Comparison of ENCODE assay signal across 8 cellular contexts in genomic region chr6:7390218-7390878, GRCh38. TPM values are rescaled to one million over a fixed set of nuclear protein-coding genes. Genes with fewer than 3 reads are reported as not detected.
DNase-seq lines count a peak whose midpoint lies in the region; ATAC-seq and TF ChIP-seq lines count a peak whose summit lies in the region.

No MANE protein-coding gene starts in this region.

- peaks cover 30 to 47% of the 10 kb centered on the region in 2 donors for H3K4me1 Mint-ChIP-seq in natural killer cell treated with Interleukin-12 subunit alpha and Interleukin-12 subunit beta and Interleukin-15 and Interleukin-18, amount 100 ng/mL, for 72 hours (ENCODE audit: low read depth in 2 of 2)

- CTCF ChIA-PET in GM10248 (lab: Yijun Ruan, JAX), result interaction anchor here (1.2 to 6.1 kb wide), 5 partner anchors 75 to 714 kb away, joined by 4 to 25 read pairs (median 6); no protein-coding TSS in a partner anchor

- H3K27ac ChIP-seq in cingulate gyrus (ENCODE audit: low read depth, low read length), result peak overlapping the region; percentile 48

- peaks cover 3% of the 10 kb centered on the region for H3K9me3 Mint-ChIP-seq in natural killer cell treated with Interleukin-12 subunit alpha and Interleukin-12 subunit beta and Interleukin-15 and Interleukin-18, amount 100 ng/mL, for 72 hours

- TF ChIP-seq CTCF in GM06990 (IDR thresholded peaks at IDR 0.05; ENCODE audit: insufficient read depth, low read length, poor library complexity, severe bottlenecking) (no peak), GM10248 (IDR thresholded peaks at IDR 0.05; ENCODE audit: control extremely low read depth, extremely low read depth, low read depth, missing control alignments) (no peak)

- POLR2A ChIA-PET in GM10248 (lab: Yijun Ruan, JAX), result no interaction called here

- H3K27me3 Mint-ChIP-seq in natural killer cell treated with Interleukin-12 subunit alpha and Interleukin-12 subunit beta and Interleukin-15 and Interleukin-18, amount 100 ng/mL, for 72 hours, result no peaks in the 10 kb centered on the region

- peak overlapping the region; percentile 86 to 95 for H3K27ac Mint-ChIP-seq in natural killer cell treated with Interleukin-12 subunit alpha and Interleukin-12 subunit beta and Interleukin-15 and Interleukin-18, amount 100 ng/mL, for 72 hours

- ATAC-seq in GM21717 (IDR thresholded peaks at IDR 0.05; ENCODE audit: unreplicated experiment), result peak; percentile 12
- ATAC-seq in natural killer cell treated with Interleukin-12 subunit alpha and Interleukin-12 subunit beta and Interleukin-15 and Interleukin-18, amount 100 ng/mL, for 72 hours, result peak in 1 of 2 donors; percentile 14

- DNase-seq in GM06990 (ENCODE audit: extremely low read depth, insufficient read length) (no peak), NAMALWA (ENCODE audit: low spot score) (peak; percentile 84), GOT3 (lab: John Stamatoyannopoulos, UW) (no peak), NCI-H1105 (lab: John Stamatoyannopoulos, UW) (no peak), GM10248 (ENCODE audit: extremely low spot score) (no peak)
- DNase-seq in natural killer cell treated with Interleukin-12 subunit alpha and Interleukin-12 subunit beta and Interleukin-15 and Interleukin-18, amount 100 ng/mL, for 72 hours (ENCODE audit: low spot score), result no peak

- peaks cover 26% of the 10 kb centered on the region for H3K36me3 Mint-ChIP-seq in natural killer cell treated with Interleukin-12 subunit alpha and Interleukin-12 subunit beta and Interleukin-15 and Interleukin-18, amount 100 ng/mL, for 72 hours

- no peaks in the 10 kb centered on the region; the same call in 1 of the 2 replicates for H3K36me3 ChIP-seq in GM06990 (ENCODE audit: control insufficient read depth, insufficient read depth, low read length)

- H3K4me3 Mint-ChIP-seq in natural killer cell treated with Interleukin-12 subunit alpha and Interleukin-12 subunit beta and Interleukin-15 and Interleukin-18, amount 100 ng/mL, for 72 hours, result peak overlapping the region; percentile 95

- no peaks in the 10 kb centered on the region; the same call in 1 of the 2 replicates for H3K27me3 ChIP-seq in GM06990 (replicated peaks; ENCODE audit: control insufficient read depth, insufficient read depth, low read length)

- H3K4me3 ChIP-seq in GM06990 (replicated peaks; ENCODE audit: low read depth, low read length), result peak overlapping the region; percentile 71

RNA-seq across cellular contexts. Expression of gene RIOK1, which starts 0.7 kb away (rescaled TPM):
- total RNA-seq in natural killer cell treated with Interleukin-12 subunit alpha and Interleukin-12 subunit beta and Interleukin-15 and Interleukin-18, amount 100 ng/mL, for 72 hours, result 10 to 100 TPM; 39.1 to 49.2 TPM

RNA-seq across cellular contexts. Expression of gene CAGE1, which starts 0.8 kb away (rescaled TPM):
- under 1 TPM; 0.42 to 0.76 TPM for total RNA-seq in natural killer cell treated with Interleukin-12 subunit alpha and Interleukin-12 subunit beta and Interleukin-15 and Interleukin-18, amount 100 ng/mL, for 72 hours
